In genomic region chr20:59087829-59088433, GRCh38 we compare ENCODE assay signal across 1 cellular context.
TF ChIP-seq lines count a peak whose summit lies in the region.

No MANE protein-coding gene starts in this region.

TF ChIP-seq in GM23338, 12 proteins besides CTCF, POLR2A, EP300 and RAD21 (continued from another document):
- TF ChIP-seq ZNF462 (CRISPR knock-in tag; IDR thresholded peaks at IDR 0.05) (no peak), POLR2AphosphoS5 (IDR thresholded peaks at IDR 0.05; ENCODE audit: low read depth) (no peak), JUNB (IDR thresholded peaks at IDR 0.05; ENCODE audit: unreplicated experiment) (no peak), EZH2 (IDR thresholded peaks at IDR 0.05; ENCODE audit: low read depth, unreplicated experiment) (no peak), CREB1 (CRISPR knock-in tag; IDR thresholded peaks at IDR 0.05; ENCODE audit: low read depth) (no peak), ZNF331 (CRISPR knock-in tag; IDR thresholded peaks at IDR 0.05; ENCODE audit: low read depth) (no peak), STAT1 (IDR thresholded peaks at IDR 0.05; ENCODE audit: unreplicated experiment) (no peak), EZH2phosphoT487 (IDR thresholded peaks at IDR 0.05; ENCODE audit: unreplicated experiment) (no peak), ZNF114 (CRISPR knock-in tag; IDR thresholded peaks at IDR 0.05) (no peak), NANOG (IDR thresholded peaks at IDR 0.05; ENCODE audit: borderline replicate concordance) (no peak)
TF ChIP-seq in GM23338: peak in this region for 0.
